Comparison of ENCODE assay signal across 8 cellular contexts in genomic region chr14:23953116-23953463, GRCh38. TPM values are rescaled to one million over a fixed set of nuclear protein-coding genes. Genes with fewer than 3 reads are reported as not detected.
DNase-seq lines count a peak whose midpoint lies in the region; ATAC-seq and TF ChIP-seq lines count a peak whose summit lies in the region.
"Not testable (repeated sequence)": the region's sequence is repeated elsewhere in the genome, so short reads cannot be mapped to it uniquely, and the experiment has no call there.

No MANE protein-coding gene starts in this region.

- not testable (repeated sequence) for H3K36me3 ChIP-seq in BE2C; HAP-1 (replicated peaks); PC-3 (ENCODE audit: low read depth, low read length); iPS-15b (ENCODE audit: control insufficient read depth, insufficient read depth, low read length)
- H3K36me3 ChIP-seq in stomach = peaks cover 4 to 17% (median 15%) of the 10 kb centered on the region in 4 donors

- not testable (repeated sequence) for DNase-seq in BE2C; HAP-1 (ENCODE audit: low spot score in 2 of 2); PC-3; activated naive CD4-positive, alpha-beta T cell treated with anti-CD3 and anti-CD28 coated beads for 36 hours; effector memory CD8-positive, alpha-beta T cell; natural killer cell treated with Interleukin-12 subunit alpha and Interleukin-12 subunit beta and Interleukin-15 and Interleukin-18, amount 100 ng/mL, for 72 hours (ENCODE audit: low spot score); stomach

- not testable (repeated sequence) for H3K27me3 Mint-ChIP-seq in activated naive CD4-positive, alpha-beta T cell treated with anti-CD3 and anti-CD28 coated beads for 36 hours (ENCODE audit: low read depth); effector memory CD8-positive, alpha-beta T cell; natural killer cell treated with Interleukin-12 subunit alpha and Interleukin-12 subunit beta and Interleukin-15 and Interleukin-18, amount 100 ng/mL, for 72 hours

- intact Hi-C loops in PC-3 (cut with micrococcal nuclease); stomach (cut with DNase I; ENCODE audit: low total_unique reads): not testable (repeated sequence)
- intact Hi-C loops in activated naive CD4-positive, alpha-beta T cell treated with anti-CD3 and anti-CD28 coated beads for 36 hours (cut with micrococcal nuclease) = loop anchor here (1.0 to 10.0 kb wide), 3 partner anchors 23 to 226 kb away; no protein-coding TSS in a partner anchor

- TF ChIP-seq CTCF in BE2C (IDR thresholded peaks at IDR 0.05; ENCODE audit: low read depth, low read length); PC-3 (conservative IDR thresholded peaks at IDR 0.05; ENCODE audit: low read depth, low read length); stomach (IDR thresholded peaks at IDR 0.05): not testable (repeated sequence)

- WGBS in stomach, 5 donors = 37 to 46% (median 39%) methylated on average over 6 of the region's 6 CpGs

- not testable (repeated sequence) for H3K27ac ChIP-seq in PC-3 (ENCODE audit: low read length)
- peak overlapping the region; percentile 86 to 92 (median 90) for H3K27ac ChIP-seq in stomach

- H3K4me1 ChIP-seq in BE2C; HAP-1; PC-3 (ENCODE audit: insufficient read depth, low read length); iPS-15b (ENCODE audit: control insufficient read depth, insufficient read depth, low read length): not testable (repeated sequence)
- peaks cover 18 to 30% (median 22%) of the 10 kb centered on the region in 4 donors for H3K4me1 ChIP-seq in stomach

- CTCF ChIA-PET in PC-3 (lab: Charles Lee) = not testable (repeated sequence)
- CTCF ChIA-PET in activated naive CD4-positive, alpha-beta T cell treated with anti-CD3 and anti-CD28 coated beads for 36 hours (lab: Charles Lee) = interaction anchor here (0.6 to 1.1 kb wide), 6 partner anchors 22 to 364 kb away, joined by 3 to 4 read pairs (median 3); no protein-coding TSS in a partner anchor

- POLR2A ChIA-PET in PC-3 (lab: Charles Lee; ENCODE audit: unreplicated experiment) = not testable (repeated sequence)

- in situ Hi-C loops in HAP-1 (cut with MboI; ENCODE audit: low sequenced_read_pairs) = not testable (repeated sequence)

- H3K9ac ChIP-seq in PC-3 (ENCODE audit: low read length) (peak overlapping the region; percentile 92), iPS-15b (ENCODE audit: low read depth, low read length) (peak overlapping the region; percentile 63)

- H3F3A ChIP-seq in PC-3 (ENCODE audit: low read length, unreplicated experiment) = not testable (repeated sequence)

- not testable (repeated sequence) for BruUV-seq in PC-3 (replicated peaks; lab: Mats Ljungman, UMichigan)

- H3K4me1 Mint-ChIP-seq in activated naive CD4-positive, alpha-beta T cell treated with anti-CD3 and anti-CD28 coated beads for 36 hours (ENCODE audit: low read depth) = peaks cover 23% of the 10 kb centered on the region
- peaks cover 20 to 25% of the 10 kb centered on the region in 2 donors for H3K4me1 Mint-ChIP-seq in effector memory CD8-positive, alpha-beta T cell (ENCODE audit: low read depth in 2 of 2)
- H3K4me1 Mint-ChIP-seq in natural killer cell treated with Interleukin-12 subunit alpha and Interleukin-12 subunit beta and Interleukin-15 and Interleukin-18, amount 100 ng/mL, for 72 hours (ENCODE audit: low read depth in 2 of 2) = peaks cover 13 to 24% of the 10 kb centered on the region in 2 donors

- not testable (repeated sequence) for TF ChIP-seq EP300 in stomach (IDR thresholded peaks at IDR 0.05)

- not testable (repeated sequence) for H4K20me1 ChIP-seq in PC-3 (ENCODE audit: low read length)

- not testable (repeated sequence) for H3K9me3 Mint-ChIP-seq in activated naive CD4-positive, alpha-beta T cell treated with anti-CD3 and anti-CD28 coated beads for 36 hours; effector memory CD8-positive, alpha-beta T cell; natural killer cell treated with Interleukin-12 subunit alpha and Interleukin-12 subunit beta and Interleukin-15 and Interleukin-18, amount 100 ng/mL, for 72 hours

- H3K36me3 Mint-ChIP-seq in activated naive CD4-positive, alpha-beta T cell treated with anti-CD3 and anti-CD28 coated beads for 36 hours (ENCODE audit: low read depth) = peaks cover 11% of the 10 kb centered on the region
- H3K36me3 Mint-ChIP-seq in effector memory CD8-positive, alpha-beta T cell (ENCODE audit: insufficient read depth) = peaks cover 12% of the 10 kb centered on the region
- H3K36me3 Mint-ChIP-seq in natural killer cell treated with Interleukin-12 subunit alpha and Interleukin-12 subunit beta and Interleukin-15 and Interleukin-18, amount 100 ng/mL, for 72 hours = not testable (repeated sequence)

- H3K9me3 ChIP-seq in BE2C; HAP-1; PC-3 (ENCODE audit: low read length); iPS-15b (ENCODE audit: control insufficient read depth, insufficient read depth, low read length); stomach: not testable (repeated sequence)

- not testable (repeated sequence) for H3K9me2 ChIP-seq in PC-3 (replicated peaks; ENCODE audit: low read length)

- peak; percentile 12 for ATAC-seq in PC-3
- ATAC-seq in effector memory CD8-positive, alpha-beta T cell (replicated peaks); natural killer cell treated with Interleukin-12 subunit alpha and Interleukin-12 subunit beta and Interleukin-15 and Interleukin-18, amount 100 ng/mL, for 72 hours: not testable (repeated sequence)

- not testable (repeated sequence) for TF ChIP-seq POLR2A in stomach (IDR thresholded peaks at IDR 0.05)

- H3K27ac Mint-ChIP-seq in activated naive CD4-positive, alpha-beta T cell treated with anti-CD3 and anti-CD28 coated beads for 36 hours = peak overlapping the region; percentile 94
- H3K27ac Mint-ChIP-seq in effector memory CD8-positive, alpha-beta T cell = peak overlapping the region; percentile 92 to 93
- H3K27ac Mint-ChIP-seq in natural killer cell treated with Interleukin-12 subunit alpha and Interleukin-12 subunit beta and Interleukin-15 and Interleukin-18, amount 100 ng/mL, for 72 hours = peak overlapping the region; percentile 63 to 97

- peak overlapping the region; percentile 87 for H3K4me3 ChIP-seq in BE2C (ENCODE audit: low read depth, low read length)
- H3K4me3 ChIP-seq in HAP-1 = peak overlapping the region; percentile 74
- H3K4me3 ChIP-seq in PC-3 (ENCODE audit: low read length) = peak overlapping the region; percentile 84
- H3K4me3 ChIP-seq in iPS-15b (ENCODE audit: low read depth, low read length) = peak overlapping the region; percentile 98
- H3K4me3 ChIP-seq in stomach = peak overlapping the region; percentile 72 to 88 (median 80)

- not testable (repeated sequence) for H3K27me3 ChIP-seq in BE2C; HAP-1 (ENCODE audit: low read depth); PC-3 (ENCODE audit: low read length); iPS-15b (ENCODE audit: control insufficient read depth, insufficient read depth, low read length); stomach

- H2AFZ ChIP-seq in PC-3 (ENCODE audit: low read length) = peak overlapping the region; percentile 83

- not testable (repeated sequence) for H3K79me2 ChIP-seq in PC-3 (ENCODE audit: low read length)

- H3K4me2 ChIP-seq in PC-3 (ENCODE audit: low read length) = peak overlapping the region; percentile 92

- peak overlapping the region; percentile 99 for H3K4me3 Mint-ChIP-seq in activated naive CD4-positive, alpha-beta T cell treated with anti-CD3 and anti-CD28 coated beads for 36 hours
- H3K4me3 Mint-ChIP-seq in effector memory CD8-positive, alpha-beta T cell = peak overlapping the region; percentile 98 to 99
- H3K4me3 Mint-ChIP-seq in natural killer cell treated with Interleukin-12 subunit alpha and Interleukin-12 subunit beta and Interleukin-15 and Interleukin-18, amount 100 ng/mL, for 72 hours = peak overlapping the region; percentile 91

RNA-seq across cellular contexts. Expression of gene DHRS4, which starts 0.5 kb away (rescaled TPM):
- 17.7 TPM for polyA plus RNA-seq in BE2C (2012; ENCODE audit: insufficient read depth, insufficient read length, low read depth)
- 103 and 108 TPM in 2 replicates for total RNA-seq in PC-3 (2014; rRNA removed)
- total RNA-seq in activated naive CD4-positive, alpha-beta T cell treated with anti-CD3 and anti-CD28 coated beads for 36 hours = 10 to 100 TPM; 22.8 to 24.0 TPM
- 10 to 100 TPM; 12.3 to 19.0 TPM for total RNA-seq in natural killer cell treated with Interleukin-12 subunit alpha and Interleukin-12 subunit beta and Interleukin-15 and Interleukin-18, amount 100 ng/mL, for 72 hours
- total RNA-seq in stomach = 100 to 1,000 TPM in 1 of 5 donors, 10 to 100 TPM in 4; 29.0 to 114 (median 34.4) TPM
- 10 to 100 TPM; 39.4 to 58.0 (median 57.7) TPM for polyA plus RNA-seq in stomach

RNA-seq across cellular contexts. Expression of gene DHRS4L2, which starts 35.6 kb away (rescaled TPM):
- 10.7 TPM for polyA plus RNA-seq in BE2C (2012; ENCODE audit: insufficient read depth, insufficient read length, low read depth)
- total RNA-seq in PC-3 (2014; rRNA removed) (16.5 and 26.7 TPM in 2 replicates), stomach (10 to 100 TPM in 3 of 5 donors, 1 to 10 TPM in 1, not detected in 1; 9.7 to 44.2 (median 26.9) TPM)
- 10 to 100 TPM; 26.2 to 26.3 TPM for total RNA-seq in activated naive CD4-positive, alpha-beta T cell treated with anti-CD3 and anti-CD28 coated beads for 36 hours
- 10 to 100 TPM; 13.7 to 16.5 TPM for total RNA-seq in natural killer cell treated with Interleukin-12 subunit alpha and Interleukin-12 subunit beta and Interleukin-15 and Interleukin-18, amount 100 ng/mL, for 72 hours
- 10 to 100 TPM; 27.5 to 64.0 (median 44.3) TPM for polyA plus RNA-seq in stomach
